ENCODE assay signal across 8 cellular contexts in genomic region chr20:45347936-45348809, GRCh38. TPM values are rescaled to one million over a fixed set of nuclear protein-coding genes. Genes with fewer than 3 reads are reported as not detected.
DNase-seq lines count a peak whose midpoint lies in the region; ATAC-seq and TF ChIP-seq lines count a peak whose summit lies in the region.

TSS of gene SDC4 (minus strand) at chr20:45348424. CDS start at chr20:45348384, 40 bp downstream.

- no peak for TF ChIP-seq CTCF in GM23338 (conservative IDR thresholded peaks at IDR 0.05; ENCODE audit: low read depth in 2 of 2)
- no peak for TF ChIP-seq CTCF in foreskin fibroblast (IDR thresholded peaks at IDR 0.05; ENCODE audit: low read depth, low read length)

- H3K36me3 Mint-ChIP-seq in GM23338 (ENCODE audit: low read depth) = no peaks in the 10 kb centered on the region

- H3F3A ChIP-seq in GM23338 (replicated peaks; ENCODE audit: low read depth) = 0 out of 2 replicates have a peak, but pooled peaks cover 5% of the 10 kb centered on the region

- H3K9me3 Mint-ChIP-seq in GM23338 = no peaks in the 10 kb centered on the region

- H3K27ac ChIP-seq in GM23338 (ENCODE audit: low read depth) (no peak within 1 kb of the TSS), temporal lobe (ENCODE audit: low read depth, low read length) (peak within 1 kb of the TSS; percentile 73)

- peaks cover 44% of the 10 kb centered on the region for H3K4me1 ChIP-seq in GM23338 (ENCODE audit: insufficient read depth)
- H3K4me1 ChIP-seq in neuron (ENCODE audit: insufficient read depth, low read length) = peaks cover 19% of the 10 kb centered on the region

- H3K27me3 ChIP-seq in GM23338 (ENCODE audit: insufficient read depth) = peaks cover 9% of the 10 kb centered on the region; the same call in 1 of the 2 replicates
- peaks cover 25% of the 10 kb centered on the region for H3K27me3 ChIP-seq in neuron (ENCODE audit: insufficient read depth, low read length)

- H3K79me2 ChIP-seq in GM23338 (replicated peaks; ENCODE audit: insufficient read depth) = peaks cover 47% of the 10 kb centered on the region

- H3K4me3 ChIP-seq in GM23338 (peak within 1 kb of the TSS; percentile 92), foreskin fibroblast (ENCODE audit: low read depth in 1 of 2, low read length in 2 of 2) (peak within 1 kb of the TSS; percentile 95 to 96), neuron (ENCODE audit: low read length) (peak within 1 kb of the TSS; percentile 42)

- H3K27me3 Mint-ChIP-seq in GM23338 (ENCODE audit: insufficient read depth, low read depth, poor library complexity) = peaks cover 13% of the 10 kb centered on the region

- peak within 1 kb of the TSS; percentile 91 for H3K4me3 Mint-ChIP-seq in GM23338

- H3K4me2 ChIP-seq in GM23338 = peak within 1 kb of the TSS; percentile 98

- H2AFZ ChIP-seq in GM23338 (peak within 1 kb of the TSS; percentile 97), neuron (ENCODE audit: low read depth, low read length) (peak within 1 kb of the TSS; percentile 32)

- H3K9me3 ChIP-seq in neuron (ENCODE audit: low read length) = no peaks in the 10 kb centered on the region

- peak within 1 kb of the TSS; percentile 23; the same call in 1 of the 2 replicates for H3K27ac Mint-ChIP-seq in GM23338

- H3K36me3 ChIP-seq in GM23338 (ENCODE audit: insufficient read depth) = no peaks in the 10 kb centered on the region
- H3K36me3 ChIP-seq in neuron (ENCODE audit: insufficient read depth, low read length) = no peaks in the 10 kb centered on the region

- no peaks in the 10 kb centered on the region for H4K20me1 ChIP-seq in GM23338 (replicated peaks; ENCODE audit: insufficient read depth)

- H3K4me1 Mint-ChIP-seq in GM23338 = peaks cover 45% of the 10 kb centered on the region

- peak; percentile 80 for ATAC-seq in GM23338

- DNase-seq in 8988T (peak; percentile 77), GM23338 (ENCODE audit: low spot score) (peak; percentile 69), RPMI7951 (ENCODE audit: low read depth) (peak; percentile 81), foreskin fibroblast (peak; percentile 64 to 87), NCI-H2107 treated with DMSO at 0.1 percent for 48 hours (lab: John Stamatoyannopoulos, UW; ENCODE audit: unreplicated experiment) (no peak)
- peak; percentile 32 for DNase-seq in activated gamma-delta T cell treated with anti-CD3 and anti-CD28 coated beads, Interleukin-2, amount 50 U/mL, for 16 hours (ENCODE audit: low read depth)

- H3K9me2 ChIP-seq in GM23338 (ENCODE audit: insufficient read depth) = no peaks in the 10 kb centered on the region

TF ChIP-seq in GM23338, 12 proteins besides CTCF, POLR2A, EP300 and RAD21:
- TF ChIP-seq CREB1 (CRISPR knock-in tag; IDR thresholded peaks at IDR 0.05; ENCODE audit: low read depth) (no peak), POLR2AphosphoS5 (IDR thresholded peaks at IDR 0.05; ENCODE audit: low read depth) (peak; percentile 96)

RNA-seq across cellular contexts. Expression of gene SDC4, which starts in this region (rescaled TPM):
- total RNA-seq in GM23338 (2014; rRNA removed; shearing (Covaris generic)) = 35.4 and 39.9 TPM in 2 replicates
- 28.5 and 29.7 TPM in 2 replicates for polyA plus RNA-seq in GM23338 (2016; fragmentation: Nextera tagmentation; extraction: Ambion mirVana)
- 88.2 and 103 TPM in 2 replicates for total RNA-seq in RPMI7951 (2014; rRNA removed; shearing (Covaris generic))
- total RNA-seq in temporal lobe = 0.98 TPM

Comparison
In these comparisons a context has a peak if more than half of its experiments do, and no peak if none do; other contexts are left out.
1. RNA of gene SDC4 (total RNA-seq): 88.2 to 103 TPM in RPMI7951 and 35.4 to 39.9 TPM in GM23338; 0.98 TPM in temporal lobe (single experiment); every median in the first group is over 10 times any median in the second.
2. H3K4me3 ChIP-seq: peak in every context shown above with its lines; median percentile 96 in foreskin fibroblast; 92 in GM23338; 42 in neuron.